Comparison of ENCODE assay signal across 3 cellular contexts in genomic region chr17:19526950-19527349, GRCh38. TPM values are rescaled to one million over a fixed set of nuclear protein-coding genes. Genes with fewer than 3 reads are reported as not detected.
"Had no signal": no experiment of that assay in that cellular context is flagged by ENCODE, and none has a peak within 500 bp of the region (broad histone marks: within the 10 kb centered on the region; RNA-seq: fewer than 3 reads in every experiment).

No MANE protein-coding gene starts in this region.

RNA-seq across cellular contexts. Expression of gene SLC47A1, which starts 6.7 kb away (rescaled TPM):
- total RNA-seq: activated CD4-positive, alpha-beta T cell treated with anti-CD3 and anti-CD28 coated beads, Interleukin-2, amount 10 ng/mL, durations not matched to agents 7 days and 5 days; activated naive CD8-positive, alpha-beta T cell treated with anti-CD3 and anti-CD28 coated beads, Interleukin-2, amount 10 ng/mL, durations not matched to agents 7 days and 5 days; T-helper 2 cell treated with Interferon-gamma antibody and Interleukin-4, amounts not matched to agents 100 ng/mL and 5 ng/mL, for 36 hours had no signal
